12 cellular contexts compared by ENCODE assay signal in genomic region chr11:36451045-36451444, GRCh38.
"Had no signal": no experiment of that assay in that cellular context is flagged by ENCODE, and none has a peak within 500 bp of the region (broad histone marks: within the 10 kb centered on the region; RNA-seq: fewer than 3 reads in every experiment).

No MANE protein-coding gene starts in this region.

- H3K9me3 ChIP-seq: ascending aorta, heart left ventricle, left lung, ovary, thyroid gland, vagina had no signal

- H3K4me3 Mint-ChIP-seq: neural crest cell had no signal

- H3K9me3 Mint-ChIP-seq: neural crest cell had no signal

- ATAC-seq: heart left ventricle had no signal

- H3K4me3 ChIP-seq: left lung, ovary, skin epidermis, thyroid gland, vagina had no signal

- H3K36me3 ChIP-seq: ascending aorta, ovary, thyroid gland, vagina had no signal

- DNase-seq: activated CD4-positive, alpha-beta T cell treated with anti-CD3 and anti-CD28 coated beads for 48 hours; activated CD8-positive, alpha-beta memory T cell treated with anti-CD3 and anti-CD28 coated beads for 24 hours; activated effector memory CD4-positive, alpha-beta T cell treated with anti-CD3 and anti-CD28 coated beads, Interleukin-2, amount 50 U/mL, for 16 hours; heart left ventricle; left lung; mesendoderm; ovary; thyroid gland had no signal

- H3K27me3 ChIP-seq: ascending aorta, heart left ventricle, left lung, ovary, thyroid gland, vagina had no signal
